Comparison of ENCODE assay signal across 8 cellular contexts in genomic region chr2:178194600-178195389, GRCh38. TPM values are rescaled to one million over a fixed set of nuclear protein-coding genes. Genes with fewer than 3 reads are reported as not detected.
DNase-seq lines count a peak whose midpoint lies in the region; ATAC-seq, FAIRE-seq and TF ChIP-seq lines count a peak whose summit lies in the region.

No MANE protein-coding gene starts in this region.

- no peaks in the 10 kb centered on the region for H3K27me3 ChIP-seq in astrocyte (ENCODE audit: insufficient read depth, low read length)

- CTCF ChIA-PET in OCI-LY7 (lab: Charles Lee; ENCODE audit: unreplicated experiment), result no interaction called here

- H3K9me3 Mint-ChIP-seq in astrocyte (ENCODE audit: unreplicated experiment) (no peaks in the 10 kb centered on the region), progenitor cell of endocrine pancreas (ENCODE audit: low read depth) (no peaks in the 10 kb centered on the region)

- H3K4me1 Mint-ChIP-seq in astrocyte (ENCODE audit: low read depth, unreplicated experiment) (peaks cover 2% of the 10 kb centered on the region), progenitor cell of endocrine pancreas (ENCODE audit: low read depth) (peaks cover 9% of the 10 kb centered on the region)

- H3K4me1 ChIP-seq in OCI-LY7 (ENCODE audit: insufficient read depth, low read length, poor library complexity, severe bottlenecking), result peaks cover 9% of the 10 kb centered on the region
- peaks cover 13% of the 10 kb centered on the region for H3K4me1 ChIP-seq in astrocyte (ENCODE audit: insufficient read depth, low read length)

- H3K4me2 ChIP-seq in OCI-LY7 (ENCODE audit: low read length) (peak overlapping the region; percentile 65), astrocyte (ENCODE audit: low read length) (peak overlapping the region; percentile 89)

- peak overlapping the region; percentile 84 for H3K9ac ChIP-seq in astrocyte (ENCODE audit: low read length)

- H3K9me3 ChIP-seq in OCI-LY7 (ENCODE audit: low read length) (no peaks in the 10 kb centered on the region), astrocyte (ENCODE audit: insufficient read depth, low read depth, low read length) (no peaks in the 10 kb centered on the region)

- DNase-seq in 8988T, result peak; percentile 46
- DNase-seq in GM12864 (ENCODE audit: low read depth), result no peak
- no peak for DNase-seq in OCI-LY7 (ENCODE audit: low spot score)
- peak; percentile 54 for DNase-seq in astrocyte (ENCODE audit: low read depth)
- DNase-seq in hepatic stellate cell (ENCODE audit: low spot score), result peak; percentile 51
- peak; percentile 36 for DNase-seq in progenitor cell of endocrine pancreas (ENCODE audit: low spot score, unreplicated experiment)

- H3K36me3 ChIP-seq in OCI-LY7 (ENCODE audit: insufficient read depth, low read length), result no peaks in the 10 kb centered on the region
- H3K36me3 ChIP-seq in astrocyte (ENCODE audit: insufficient read depth, low read length), result no peaks in the 10 kb centered on the region

- ATAC-seq in HG03066 (IDR thresholded peaks at IDR 0.05; ENCODE audit: low read depth, unreplicated experiment), result peak; percentile 12
- no peak for ATAC-seq in HG03457 (IDR thresholded peaks at IDR 0.05; ENCODE audit: unreplicated experiment)

- H3K4me3 ChIP-seq in GM12864 (ENCODE audit: low read depth, low read length), result peak overlapping the region; percentile 68
- peak overlapping the region; percentile 63 for H3K4me3 ChIP-seq in OCI-LY7 (ENCODE audit: low read depth, low read length, poor library complexity, severe bottlenecking)
- peak overlapping the region; percentile 72 for H3K4me3 ChIP-seq in astrocyte (ENCODE audit: insufficient read depth, low read depth, low read length)

- no TSS peak for BruUV-seq in OCI-LY7 (replicated peaks; lab: Mats Ljungman, UMichigan)

- no peak overlapping the region for H3K27ac ChIP-seq in OCI-LY7 (ENCODE audit: low read depth, low read length, poor library complexity, severe bottlenecking)
- H3K27ac ChIP-seq in astrocyte (ENCODE audit: low read depth, low read length), result peak overlapping the region; percentile 68

- H3K27ac Mint-ChIP-seq in astrocyte (ENCODE audit: unreplicated experiment) (peak overlapping the region; percentile 41), progenitor cell of endocrine pancreas (peak overlapping the region; percentile 62)

- H3K79me2 ChIP-seq in OCI-LY7 (ENCODE audit: insufficient read depth, low read depth, low read length) (no peaks in the 10 kb centered on the region), astrocyte (ENCODE audit: insufficient read depth, low read length) (peaks cover 36% of the 10 kb centered on the region)

- no peaks in the 10 kb centered on the region for H3K9me2 ChIP-seq in OCI-LY7 (ENCODE audit: insufficient read depth, low read length)

- H3K27me3 Mint-ChIP-seq in astrocyte (ENCODE audit: low read depth, unreplicated experiment), result peaks cover 5% of the 10 kb centered on the region
- peaks cover 57% of the 10 kb centered on the region for H3K27me3 Mint-ChIP-seq in progenitor cell of endocrine pancreas

- H2AFZ ChIP-seq in OCI-LY7 (ENCODE audit: low read length) (no peak overlapping the region; the same call in 1 of the 2 replicates), astrocyte (ENCODE audit: low read depth, low read length) (peak overlapping the region; percentile 96)

- no peak for TF ChIP-seq CTCF in GM12864 (IDR thresholded peaks at IDR 0.05; ENCODE audit: low read depth, low read length, missing control alignments)
- TF ChIP-seq CTCF in OCI-LY7 (conservative IDR thresholded peaks at IDR 0.05; ENCODE audit: low read length), result no peak
- TF ChIP-seq CTCF in astrocyte (IDR thresholded peaks at IDR 0.05; ENCODE audit: insufficient read depth, low read depth, low read length), result no peak
- no peak for TF ChIP-seq CTCF in progenitor cell of endocrine pancreas (IDR thresholded peaks at IDR 0.05; ENCODE audit: unreplicated experiment)

- H4K20me1 ChIP-seq in OCI-LY7 (ENCODE audit: insufficient read depth, low read length) (no peaks in the 10 kb centered on the region), astrocyte (ENCODE audit: insufficient read depth, low read length) (no peaks in the 10 kb centered on the region)

- intact Hi-C loops in OCI-LY7 (cut with micrococcal nuclease; ENCODE audit: unreplicated experiment), result no loop called here

- no peak for FAIRE-seq in astrocyte (lab: Jason Lieb, UNC)

- no peaks in the 10 kb centered on the region for H3K36me3 Mint-ChIP-seq in astrocyte (ENCODE audit: low read depth, unreplicated experiment)
- no peaks in the 10 kb centered on the region for H3K36me3 Mint-ChIP-seq in progenitor cell of endocrine pancreas (ENCODE audit: insufficient read depth)

- POLR2A ChIA-PET in OCI-LY7 (lab: Charles Lee), result no interaction called here

- peak overlapping the region; percentile 96 for H3K4me3 Mint-ChIP-seq in astrocyte (ENCODE audit: unreplicated experiment)
- peak overlapping the region; percentile 77 for H3K4me3 Mint-ChIP-seq in progenitor cell of endocrine pancreas (ENCODE audit: low read depth)

RNA-seq across cellular contexts. Expression of gene OSBPL6, which starts 0.5 kb away (rescaled TPM):
- not detected in 2 replicates for total RNA-seq in OCI-LY7 (2014; rRNA removed; shearing (Covaris generic))
- not detected in 2 replicates for total RNA-seq in OCI-LY7 (2022)
- 13.4 and 13.7 TPM in 2 replicates for total RNA-seq in astrocyte
- total RNA-seq in progenitor cell of endocrine pancreas, result 2.0 and 2.4 TPM in 2 replicates

Comparison
In these comparisons a context has a peak if more than half of its experiments do, and no peak if none do; other contexts are left out.
1. DNase-seq: peak in 8988T (single experiment), astrocyte (single experiment), hepatic stellate cell (single experiment) and progenitor cell of endocrine pancreas (single experiment); none in GM12864 (single experiment) and OCI-LY7 (single experiment).
2. Peak in every context shown above with its lines, with median percentiles within 50 percentile points of each other: H3K4me3 ChIP-seq.